Comparison of ENCODE assay signal across 8 cellular contexts in the genomic region with DNA sequence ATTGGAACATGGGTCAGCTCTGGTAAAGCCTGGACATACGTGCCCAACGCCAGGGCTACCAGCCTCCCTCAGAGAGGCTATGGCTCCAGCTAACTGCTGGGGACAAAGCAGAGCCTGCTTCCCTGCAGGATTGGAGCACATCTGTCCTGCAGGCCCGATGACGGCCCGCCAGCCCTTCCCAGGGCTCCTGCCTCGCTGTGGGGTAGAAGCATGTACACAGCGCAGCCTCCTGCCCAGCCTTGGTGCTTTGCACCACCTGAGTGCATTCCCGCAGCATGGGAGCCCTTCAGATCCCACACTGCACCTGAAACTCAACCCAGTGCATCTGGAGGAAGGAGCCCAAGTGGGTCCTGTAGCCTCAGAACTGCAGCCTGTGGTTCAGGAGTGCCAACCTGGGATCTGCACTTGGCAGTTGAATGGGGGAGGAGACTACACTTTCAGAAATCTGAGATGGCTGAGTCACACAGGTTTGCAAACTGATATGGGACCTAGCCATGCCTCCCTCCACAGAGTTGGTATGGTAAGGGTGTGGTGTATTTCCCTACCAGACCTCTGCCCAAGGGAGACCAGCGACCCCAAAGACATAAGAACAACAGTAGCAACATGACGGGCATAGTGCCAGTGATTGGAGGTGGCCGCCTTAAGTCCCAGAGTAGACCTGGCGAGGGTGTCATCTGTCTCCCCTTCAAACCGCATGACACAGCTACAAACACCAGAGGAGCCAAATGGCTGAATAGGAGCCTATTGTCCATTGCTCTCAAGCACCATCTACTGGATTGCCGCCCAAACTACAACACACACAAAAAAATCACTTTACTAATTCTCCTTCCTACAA.
DNase-seq lines count a peak whose midpoint lies in the region; ATAC-seq, FAIRE-seq and TF ChIP-seq lines count a peak whose summit lies in the region.

No MANE protein-coding gene starts in this region.

- ATAC-seq in HG02870 (IDR thresholded peaks at IDR 0.05; ENCODE audit: unreplicated experiment), result peak; percentile 80

- no peaks in the 10 kb centered on the region for H3K4me1 ChIP-seq in esophagus squamous epithelium

- intact Hi-C loops in esophagus squamous epithelium (cut with DNase I), result no loop called here

- peak; percentile 62 for FAIRE-seq in GM12892 (lab: Jason Lieb, UNC)

- TF ChIP-seq POLR2A in GM12892 (IDR thresholded peaks at IDR 0.05; ENCODE audit: low read depth, low read length) (no peak), esophagus squamous epithelium (IDR thresholded peaks at IDR 0.05) (no peak)

- peak; percentile 86 for TF ChIP-seq CTCF in VCaP (conservative IDR thresholded peaks at IDR 0.05)
- peak in 2 of 6 experiments; percentile 5 to 36 for TF ChIP-seq CTCF in esophagus squamous epithelium (IDR thresholded peaks at IDR 0.05)

- no peaks in the 10 kb centered on the region for H3K36me3 ChIP-seq in esophagus squamous epithelium

- no peak overlapping the region for H3K4me3 ChIP-seq in esophagus squamous epithelium

- peak; percentile 3 for DNase-seq in GM12892 (ENCODE audit: insufficient read length)
- DNase-seq in NCI-H146 treated with DMSO at 0.1 percent for 48 hours (lab: John Stamatoyannopoulos, UW; ENCODE audit: unreplicated experiment), result peak; percentile 13
- DNase-seq in kidney glomerular epithelial cell (lab: John Stamatoyannopoulos, UW), result peak; percentile 58
- DNase-seq in T-helper 9 cell, result no peak
- no peak for DNase-seq in activated CD4-positive, CD25-positive, alpha-beta regulatory T cell (lab: John Stamatoyannopoulos, UW)
- DNase-seq in esophagus squamous epithelium (lab: John Stamatoyannopoulos, UW), result no peak

- WGBS in esophagus squamous epithelium, 2 donors, result 21 to 29% methylated on average over 5 to 6 of the region's 14 CpGs

- peaks cover 0 to 7% (median 0%) of the 10 kb centered on the region in 3 donors for H3K9me3 ChIP-seq in esophagus squamous epithelium

- H3K27ac ChIP-seq in VCaP (no peak overlapping the region), esophagus squamous epithelium (no peak overlapping the region)

- no peaks in the 10 kb centered on the region for H3K27me3 ChIP-seq in esophagus squamous epithelium

Comparison
In these comparisons a context has a peak if more than half of its experiments do, and no peak if none do; other contexts are left out.
1. DNase-seq: peak in GM12892 (single experiment), NCI-H146 treated with DMSO at 0.1 percent for 48 hours (single experiment) and kidney glomerular epithelial cell (single experiment); none in T-helper 9 cell (single experiment), activated CD4-positive, CD25-positive, alpha-beta regulatory T cell (0 of 4) and esophagus squamous epithelium (single experiment).